8 cellular contexts compared by ENCODE assay signal in the genomic region with DNA sequence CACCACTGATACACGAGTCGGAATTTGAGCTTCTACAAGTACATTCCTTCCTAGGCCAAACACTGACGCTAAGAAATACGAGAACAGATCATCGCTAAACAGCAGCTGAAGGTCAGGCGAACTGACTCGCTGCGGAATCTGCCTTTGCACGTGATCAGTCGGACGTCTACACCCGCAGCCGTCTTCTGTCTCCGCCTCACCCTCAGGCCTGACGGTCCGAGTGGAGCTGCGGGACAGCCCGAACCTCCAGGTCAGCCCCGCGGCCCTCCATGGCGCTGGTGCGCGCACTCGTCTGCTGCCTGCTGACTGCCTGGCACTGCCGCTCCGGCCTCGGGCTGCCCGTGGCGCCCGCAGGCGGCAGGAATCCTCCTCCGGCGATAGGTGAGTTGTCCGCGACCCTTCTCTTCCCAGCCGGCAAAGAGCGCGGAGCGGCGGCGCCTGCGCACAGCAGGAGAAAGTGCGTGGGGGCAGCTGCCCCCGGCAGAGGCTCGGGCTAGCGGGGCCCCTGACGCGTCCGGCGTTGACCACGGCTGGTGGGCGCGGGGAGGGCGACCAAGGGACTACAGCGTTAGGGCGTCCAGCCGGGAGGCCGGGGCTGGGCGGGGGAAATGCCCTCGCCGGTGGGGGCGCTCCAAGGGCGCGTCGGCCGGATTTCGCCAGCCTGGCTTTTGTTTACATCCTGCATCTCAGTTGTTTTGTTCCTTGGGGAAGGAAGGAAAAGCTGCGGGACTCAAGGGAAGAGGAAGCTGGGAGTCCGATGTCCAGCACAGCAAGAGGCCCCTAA. TPM values are rescaled to one million over a fixed set of nuclear protein-coding genes. Genes with fewer than 3 reads are reported as not detected.
DNase-seq lines count a peak whose midpoint lies in the region; ATAC-seq and TF ChIP-seq lines count a peak whose summit lies in the region.

A gene with protein sequence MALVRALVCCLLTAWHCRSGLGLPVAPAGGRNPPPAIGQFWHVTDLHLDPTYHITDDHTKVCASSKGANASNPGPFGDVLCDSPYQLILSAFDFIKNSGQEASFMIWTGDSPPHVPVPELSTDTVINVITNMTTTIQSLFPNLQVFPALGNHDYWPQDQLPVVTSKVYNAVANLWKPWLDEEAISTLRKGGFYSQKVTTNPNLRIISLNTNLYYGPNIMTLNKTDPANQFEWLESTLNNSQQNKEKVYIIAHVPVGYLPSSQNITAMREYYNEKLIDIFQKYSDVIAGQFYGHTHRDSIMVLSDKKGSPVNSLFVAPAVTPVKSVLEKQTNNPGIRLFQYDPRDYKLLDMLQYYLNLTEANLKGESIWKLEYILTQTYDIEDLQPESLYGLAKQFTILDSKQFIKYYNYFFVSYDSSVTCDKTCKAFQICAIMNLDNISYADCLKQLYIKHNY (plus strand): TSS at position 181 of the 784 bp plus-strand sequence. CDS start 89 bp downstream, at position 270.

- peak within 1 kb of the TSS; percentile 85 for H3K4me3 Mint-ChIP-seq in activated naive CD8-positive, alpha-beta T cell treated with anti-CD3 and anti-CD28 coated beads, Interleukin-2, amount 50 U/mL, for 24 hours

- H3K9me3 Mint-ChIP-seq in activated naive CD8-positive, alpha-beta T cell treated with anti-CD3 and anti-CD28 coated beads, Interleukin-2, amount 50 U/mL, for 24 hours, result no peaks in the 10 kb centered on the region

- peak; percentile 54 for TF ChIP-seq CTCF in cardiac muscle cell (IDR thresholded peaks at IDR 0.05; ENCODE audit: low read depth, low read length)

- no peaks in the 10 kb centered on the region for H3K9me3 ChIP-seq in cardiac muscle cell (ENCODE audit: low read depth)

- no peaks in the 10 kb centered on the region for H3K36me3 Mint-ChIP-seq in activated naive CD8-positive, alpha-beta T cell treated with anti-CD3 and anti-CD28 coated beads, Interleukin-2, amount 50 U/mL, for 24 hours (ENCODE audit: low read depth)

- DNase-seq in Daoy (ENCODE audit: low read depth) (peak; percentile 79), NCI-H82 (lab: John Stamatoyannopoulos, UW) (peak; percentile 89), cardiac muscle cell (ENCODE audit: low read depth in 1 of 2, low spot score in 1 of 2) (peak; percentile 82 to 86), nucleus accumbens (lab: John Stamatoyannopoulos, UW) (peak in 55 of 56 donors; percentile 24 to 92 (median 78)), GM19240 (ENCODE audit: insufficient read length, low spot score) (no peak)
- DNase-seq in activated naive CD8-positive, alpha-beta T cell treated with anti-CD3 and anti-CD28 coated beads, Interleukin-2, amount 50 U/mL, for 24 hours, result peak; percentile 36

- H3K36me3 ChIP-seq in cardiac muscle cell, result no peaks in the 10 kb centered on the region

- H3K27me3 ChIP-seq in cardiac muscle cell, result peaks cover 32% of the 10 kb centered on the region

- peak within 1 kb of the TSS; percentile 91 for H3K27ac ChIP-seq in cardiac muscle cell

- H3K4me1 ChIP-seq in cardiac muscle cell (ENCODE audit: low read depth), result peaks cover 17% of the 10 kb centered on the region

- peak within 1 kb of the TSS; percentile 60 for H3K27ac Mint-ChIP-seq in activated naive CD8-positive, alpha-beta T cell treated with anti-CD3 and anti-CD28 coated beads, Interleukin-2, amount 50 U/mL, for 24 hours

- ATAC-seq in GM21360 (IDR thresholded peaks at IDR 0.05; ENCODE audit: unreplicated experiment) (peak; percentile 53), HG03571 (IDR thresholded peaks at IDR 0.05; ENCODE audit: unreplicated experiment) (peak; percentile 53)
- ATAC-seq in activated naive CD8-positive, alpha-beta T cell treated with anti-CD3 and anti-CD28 coated beads, Interleukin-2, amount 50 U/mL, for 24 hours, result peak; percentile 69

- peak within 1 kb of the TSS; percentile 42 for H3K4me3 ChIP-seq in cardiac muscle cell

- peaks cover 16% of the 10 kb centered on the region for H3K4me1 Mint-ChIP-seq in activated naive CD8-positive, alpha-beta T cell treated with anti-CD3 and anti-CD28 coated beads, Interleukin-2, amount 50 U/mL, for 24 hours

- peaks cover 51% of the 10 kb centered on the region for H3K27me3 Mint-ChIP-seq in activated naive CD8-positive, alpha-beta T cell treated with anti-CD3 and anti-CD28 coated beads, Interleukin-2, amount 50 U/mL, for 24 hours

RNA-seq across cellular contexts. Expression of the gene that starts here (rescaled TPM):
- 6.0 and 7.8 TPM in 2 replicates for total RNA-seq in Daoy (2014; rRNA removed; shearing (Covaris generic))
- total RNA-seq in cardiac muscle cell, result 1.4 and 4.5 TPM in 2 replicates
- 4.5 and 6.1 TPM in 2 replicates for polyA plus RNA-seq in cardiac muscle cell
